18 cellular contexts compared by ENCODE assay signal in genomic region chr3:42666022-42666421, GRCh38. TPM values are rescaled to one million over a fixed set of nuclear protein-coding genes. Genes with fewer than 3 reads are reported as not detected.
A peak's percentile ranks its signal among the peaks of the same experiment; 100 is the strongest.
DNase-seq lines count a peak whose midpoint lies in the region; ATAC-seq and TF ChIP-seq lines count a peak whose summit lies in the region.
"Had no signal": no experiment of that assay in that cellular context is flagged by ENCODE, and none has a peak within 500 bp of the region (broad histone marks: within the 10 kb centered on the region; RNA-seq: fewer than 3 reads in every experiment).

No MANE protein-coding gene starts in this region.

- peak overlapping the region; percentile 96 for H3K27ac ChIP-seq in BLaER1
- H3K27ac ChIP-seq in heart left ventricle, result peak overlapping the region; percentile 12 to 86 (median 75)
- H3K27ac ChIP-seq in gastrocnemius medialis, result peak overlapping the region; percentile 74 to 83 (median 81)
- H3K27ac ChIP-seq in upper lobe of right lung, result no peak overlapping the region
- H3K27ac ChIP-seq: parathyroid adenoma, thyroid gland had no signal

- ATAC-seq in heart left ventricle (peak in 3 of 4 donors; percentile 1 to 6 (median 2)), gastrocnemius medialis (peak; percentile 13 to 38), GM19463 (IDR thresholded peaks at IDR 0.05; ENCODE audit: unreplicated experiment) (no peak), upper lobe of right lung (no peak)

- peak; percentile 11 for DNase-seq in HuH-7 (ENCODE audit: low spot score)
- DNase-seq in heart left ventricle, result peak in 1 of 5 donors; percentile 8
- no peak for DNase-seq in gastrocnemius medialis
- DNase-seq in HPDE6-E6E7 (ENCODE audit: extremely low spot score), result no peak
- no peak for DNase-seq in upper lobe of right lung
- no peak for DNase-seq in T1000 (lab: John Stamatoyannopoulos, UW)
- DNase-seq: activated CD4-positive, alpha-beta T cell treated with anti-CD3 and anti-CD28 coated beads for 48 hours; activated naive CD4-positive, alpha-beta T cell treated with anti-CD3 and anti-CD28 coated beads, Interleukin-2, amount 50 U/mL, for 16 hours; MG63; NCI-H82; small intestine; thyroid gland had no signal

- in situ Hi-C loops in gastrocnemius medialis (cut with MboI; ENCODE audit: low sequenced_read_pairs in 4 of 4), result no loop called here

- H3K36me3 ChIP-seq in BLaER1 (peaks cover 26% of the 10 kb centered on the region), heart left ventricle (peaks cover 0 to 11% (median 0%) of the 10 kb centered on the region in 9 donors), gastrocnemius medialis (no peaks in the 10 kb centered on the region), upper lobe of right lung (no peaks in the 10 kb centered on the region)
- H3K36me3 ChIP-seq: MG63, thyroid gland had no signal

- no peaks in the 10 kb centered on the region for H4K20me1 ChIP-seq in BLaER1

- 45 to 65% (median 56%) methylated on average over 8 of the region's 8 CpGs for WGBS in heart left ventricle, 4 donors

- H3K4me2 ChIP-seq in BLaER1, result peak overlapping the region; percentile 100

- intact Hi-C loops in heart left ventricle (cut with DNase I) (loop anchor here in 1 of 10 donors (5.0 kb wide), 1 partner anchor 76 kb away; no protein-coding TSS in a partner anchor), gastrocnemius medialis (cut with DNase I; ENCODE audit: low total_unique reads) (no loop called here), upper lobe of right lung (cut with DNase I) (no loop called here)

- peaks cover 69% of the 10 kb centered on the region for H3K4me1 ChIP-seq in BLaER1
- peaks cover 0 to 45% (median 26%) of the 10 kb centered on the region in 12 donors for H3K4me1 ChIP-seq in heart left ventricle
- peaks cover 37 to 41% of the 10 kb centered on the region in 2 donors for H3K4me1 ChIP-seq in gastrocnemius medialis
- peaks cover 8% of the 10 kb centered on the region for H3K4me1 ChIP-seq in upper lobe of right lung
- H3K4me1 ChIP-seq: thyroid gland had no signal

- no peaks in the 10 kb centered on the region for H3K27me3 ChIP-seq in BLaER1
- no peaks in the 10 kb centered on the region for H3K27me3 ChIP-seq in heart left ventricle
- H3K27me3 ChIP-seq in gastrocnemius medialis, result no peaks in the 10 kb centered on the region
- H3K27me3 ChIP-seq in upper lobe of right lung, result no peaks in the 10 kb centered on the region
- H3K27me3 ChIP-seq: MG63, thyroid gland had no signal

- H3K4me3 ChIP-seq in BLaER1 (no peak overlapping the region), heart left ventricle (no peak overlapping the region), gastrocnemius medialis (no peak overlapping the region), upper lobe of right lung (no peak overlapping the region)
- H3K4me3 ChIP-seq: lung, MG63, thyroid gland had no signal

- no peak overlapping the region for H3K9ac ChIP-seq in BLaER1
- H3K9ac ChIP-seq: parathyroid adenoma had no signal

- peaks cover 5% of the 10 kb centered on the region; the same call in 1 of the 2 replicates for H3K9me3 ChIP-seq in BLaER1
- H3K9me3 ChIP-seq in heart left ventricle, result no peaks in the 10 kb centered on the region
- no peaks in the 10 kb centered on the region for H3K9me3 ChIP-seq in gastrocnemius medialis
- no peaks in the 10 kb centered on the region for H3K9me3 ChIP-seq in upper lobe of right lung
- H3K9me3 ChIP-seq: MG63, thyroid gland had no signal

- TF ChIP-seq CTCF in heart left ventricle (IDR thresholded peaks at IDR 0.05) (no peak), gastrocnemius medialis (IDR thresholded peaks at IDR 0.05 in 4 of 5, conservative IDR thresholded peaks at IDR 0.05 in 1 of 5) (no peak), upper lobe of right lung (IDR thresholded peaks at IDR 0.05) (no peak)

- TF ChIP-seq POLR2A in heart left ventricle (IDR thresholded peaks at IDR 0.05) (no peak), gastrocnemius medialis (IDR thresholded peaks at IDR 0.05) (no peak)

RNA-seq across cellular contexts. Expression of gene ZBTB47, which starts 12.5 kb away (rescaled TPM):
- 100 to 1,000 TPM in 7 of 9 donors, 10 to 100 TPM in 2; 76.6 to 184 (median 131) TPM for total RNA-seq in heart left ventricle
- 100 to 1,000 TPM; 110 to 111 TPM for polyA plus RNA-seq in heart left ventricle
- total RNA-seq in gastrocnemius medialis, result 100 to 1,000 TPM; 141 to 256 (median 167) TPM
- 28.1 TPM for total RNA-seq in upper lobe of right lung

RNA-seq across cellular contexts. Expression of gene KLHL40, which starts 19.3 kb away (rescaled TPM):
- total RNA-seq in heart left ventricle (1 to 10 TPM in 2 of 9 donors, under 1 TPM in 6, not detected in 1; 0.19 to 5.6 (median 0.73) TPM), gastrocnemius medialis (100 to 1,000 TPM; 197 to 682 (median 397) TPM), upper lobe of right lung (not detected)
- polyA plus RNA-seq in heart left ventricle, result 1 to 10 TPM in 1 of 2 donors, under 1 TPM in 1; 0.61 to 6.8 TPM
- total RNA-seq: lung, thyroid gland had no signal
- polyA plus RNA-seq: IgD-negative memory B cell had no signal

RNA-seq across cellular contexts. Expression of gene HHATL, which starts 36.6 kb away (rescaled TPM):
- total RNA-seq in heart left ventricle (100 to 1,000 TPM; 305 to 823 (median 538) TPM), gastrocnemius medialis (100 to 1,000 TPM in 2 of 4 donors, 10 to 100 TPM in 2; 78.0 to 309 (median 164) TPM), upper lobe of right lung (not detected)
- polyA plus RNA-seq in heart left ventricle, result 1,000 to 10,000 TPM in 1 of 2 donors, 100 to 1,000 TPM in 1; 188 to 1,023 TPM
- total RNA-seq: frontal cortex had no signal
- polyA plus RNA-seq: IgD-negative memory B cell had no signal

Comparison
In these comparisons a context has a peak if more than half of its experiments do, and no peak if none do; other contexts are left out.
1. ATAC-seq: peak in heart left ventricle (3 of 4) and gastrocnemius medialis (2 of 2); none in GM19463 (single experiment) and upper lobe of right lung (single experiment).
2. RNA of gene KLHL40, which starts 19.3 kb away (total RNA-seq): 197 to 682 TPM in gastrocnemius medialis; 0.19 to 5.6 TPM in heart left ventricle and not detected in upper lobe of right lung (single experiment); every median in the first group is over 10 times any median in the second.
3. RNA of gene HHATL, which starts 36.6 kb away (total RNA-seq): 305 to 823 TPM in heart left ventricle and 78.0 to 309 TPM in gastrocnemius medialis; not detected in upper lobe of right lung (single experiment); every median in the first group is over 10 times any median in the second.